ENCODE assay signal across 1 cellular context in the genomic region with DNA sequence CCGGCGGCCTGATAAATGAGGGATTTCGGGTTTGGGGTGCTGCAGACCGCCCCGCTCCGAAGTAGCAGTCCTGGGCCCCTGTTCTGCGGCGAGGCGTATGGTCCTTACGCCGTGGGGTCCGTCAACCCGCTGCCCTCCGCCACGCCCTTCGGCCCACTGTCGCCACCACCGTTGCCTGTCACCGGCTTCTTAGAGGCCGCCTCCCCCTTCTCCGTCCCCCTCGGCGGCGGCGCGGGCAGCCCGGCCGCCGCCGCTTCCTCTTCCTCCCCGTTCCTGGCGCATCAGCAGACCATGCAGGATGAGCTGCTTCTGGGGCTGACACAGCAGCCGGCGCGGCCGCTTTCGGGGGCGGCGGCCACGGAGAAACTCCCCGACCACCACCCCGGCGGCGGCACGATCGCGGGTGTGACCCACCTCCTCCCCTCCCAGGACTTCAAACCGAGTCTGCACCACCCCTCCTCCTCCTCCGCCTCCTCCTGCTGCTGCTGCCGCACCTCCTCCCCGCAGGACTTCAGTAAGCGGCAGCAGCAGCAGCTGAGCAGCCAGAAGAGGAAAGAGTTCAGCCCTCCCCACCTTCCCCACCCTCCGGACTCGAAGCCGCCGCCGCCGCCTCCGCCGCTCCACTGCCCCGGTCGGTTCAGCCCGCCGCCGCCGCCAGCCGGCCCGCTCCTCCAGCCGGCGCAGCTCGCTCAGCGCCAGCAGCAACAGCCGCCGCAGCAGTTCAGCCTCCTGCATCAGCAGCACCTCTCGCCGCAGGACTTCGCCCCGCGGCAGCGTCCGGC.
TF ChIP-seq lines count a peak whose summit lies in the region.

No MANE protein-coding gene starts in this region.

TF ChIP-seq in HepG2, 621 proteins besides CTCF, POLR2A, EP300 and RAD21 (continued from another document and continues in another):
- TF ChIP-seq ZNF660 (CRISPR knock-in tag; IDR thresholded peaks at IDR 0.05; ENCODE audit: borderline replicate concordance, low read depth) (no peak), NFYB (CRISPR knock-in tag; IDR thresholded peaks at IDR 0.05) (no peak), CHD4 (IDR thresholded peaks at IDR 0.05; ENCODE audit: borderline replicate concordance, low read length) (no peak), MAFG (CRISPR knock-in tag; IDR thresholded peaks at IDR 0.05) (no peak), POLR2AphosphoS5 (IDR thresholded peaks at IDR 0.05; ENCODE audit: low read depth, low read length) (no peak; the same call in 1 of the 2 replicates), ZNF282 (IDR thresholded peaks at IDR 0.05; ENCODE audit: partially characterized antibody) (no peak), ZNF777 (CRISPR knock-in tag; IDR thresholded peaks at IDR 0.05) (no peak), ZNF550 (CRISPR knock-in tag; IDR thresholded peaks at IDR 0.05; ENCODE audit: borderline replicate concordance) (no peak), GLI4 (CRISPR knock-in tag; IDR thresholded peaks at IDR 0.05; ENCODE audit: borderline replicate concordance) (no peak), MXD4 (CRISPR knock-in tag; IDR thresholded peaks at IDR 0.05) (no peak), SKI (IDR thresholded peaks at IDR 0.05; ENCODE audit: partially characterized antibody) (no peak), TBX2 (CRISPR knock-in tag; IDR thresholded peaks at IDR 0.05; ENCODE audit: borderline replicate concordance) (no peak), MTF2 (CRISPR knock-in tag; IDR thresholded peaks at IDR 0.05; ENCODE audit: borderline replicate concordance) (no peak), FOSL2 (CRISPR knock-in tag; IDR thresholded peaks at IDR 0.05) (no peak), TAF1 (CRISPR knock-in tag; IDR thresholded peaks at IDR 0.05) (peak; percentile 6; the same call in 1 of the 2 replicates), RFXAP (CRISPR knock-in tag; IDR thresholded peaks at IDR 0.05; ENCODE audit: borderline replicate concordance) (no peak), NBN (conservative IDR thresholded peaks at IDR 0.05) (no peak), ZNF577 (CRISPR knock-in tag; IDR thresholded peaks at IDR 0.05; ENCODE audit: borderline replicate concordance, low read depth) (no peak), ZFP36 (IDR thresholded peaks at IDR 0.05; ENCODE audit: borderline replicate concordance, low read depth, low read length, partially characterized antibody) (no peak), CENPX (CRISPR knock-in tag; IDR thresholded peaks at IDR 0.05) (no peak), ZNF609 (CRISPR knock-in tag; IDR thresholded peaks at IDR 0.05; ENCODE audit: borderline replicate concordance) (no peak), NFAT5 (CRISPR knock-in tag; IDR thresholded peaks at IDR 0.05) (no peak), UBTF (CRISPR knock-in tag; IDR thresholded peaks at IDR 0.05) (peak; percentile 28), KAT8 (CRISPR knock-in tag; IDR thresholded peaks at IDR 0.05) (no peak), RBM39 (IDR thresholded peaks at IDR 0.05; ENCODE audit: low read depth, low read length, poor library complexity, severe bottlenecking) (peak; percentile 6), KDM2A (CRISPR knock-in tag; IDR thresholded peaks at IDR 0.05; ENCODE audit: borderline replicate concordance, low read depth) (peak; percentile 28), ZMYM3 (CRISPR knock-in tag; IDR thresholded peaks at IDR 0.05) (no peak), ZFP90 (CRISPR knock-in tag; IDR thresholded peaks at IDR 0.05; ENCODE audit: borderline replicate concordance) (peak; percentile 60), ZNF674 (CRISPR knock-in tag; IDR thresholded peaks at IDR 0.05; ENCODE audit: low read depth) (no peak), RELA (CRISPR knock-in tag; IDR thresholded peaks at IDR 0.05) (no peak), ZNF121 (CRISPR knock-in tag; IDR thresholded peaks at IDR 0.05) (no peak), ZNF782 (CRISPR knock-in tag; IDR thresholded peaks at IDR 0.05; ENCODE audit: borderline replicate concordance) (no peak), NCOA1 (CRISPR knock-in tag; IDR thresholded peaks at IDR 0.05) (no peak), ZSCAN22 (CRISPR knock-in tag; IDR thresholded peaks at IDR 0.05) (no peak)
- TF ChIP-seq, protein P1, sequence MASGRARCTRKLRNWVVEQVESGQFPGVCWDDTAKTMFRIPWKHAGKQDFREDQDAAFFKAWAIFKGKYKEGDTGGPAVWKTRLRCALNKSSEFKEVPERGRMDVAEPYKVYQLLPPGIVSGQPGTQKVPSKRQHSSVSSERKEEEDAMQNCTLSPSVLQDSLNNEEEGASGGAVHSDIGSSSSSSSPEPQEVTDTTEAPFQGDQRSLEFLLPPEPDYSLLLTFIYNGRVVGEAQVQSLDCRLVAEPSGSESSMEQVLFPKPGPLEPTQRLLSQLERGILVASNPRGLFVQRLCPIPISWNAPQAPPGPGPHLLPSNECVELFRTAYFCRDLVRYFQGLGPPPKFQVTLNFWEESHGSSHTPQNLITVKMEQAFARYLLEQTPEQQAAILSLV (CRISPR knock-in tag; IDR thresholded peaks at IDR 0.05; ENCODE audit: borderline replicate concordance) = no peak
- TF ChIP-seq, protein P2, sequence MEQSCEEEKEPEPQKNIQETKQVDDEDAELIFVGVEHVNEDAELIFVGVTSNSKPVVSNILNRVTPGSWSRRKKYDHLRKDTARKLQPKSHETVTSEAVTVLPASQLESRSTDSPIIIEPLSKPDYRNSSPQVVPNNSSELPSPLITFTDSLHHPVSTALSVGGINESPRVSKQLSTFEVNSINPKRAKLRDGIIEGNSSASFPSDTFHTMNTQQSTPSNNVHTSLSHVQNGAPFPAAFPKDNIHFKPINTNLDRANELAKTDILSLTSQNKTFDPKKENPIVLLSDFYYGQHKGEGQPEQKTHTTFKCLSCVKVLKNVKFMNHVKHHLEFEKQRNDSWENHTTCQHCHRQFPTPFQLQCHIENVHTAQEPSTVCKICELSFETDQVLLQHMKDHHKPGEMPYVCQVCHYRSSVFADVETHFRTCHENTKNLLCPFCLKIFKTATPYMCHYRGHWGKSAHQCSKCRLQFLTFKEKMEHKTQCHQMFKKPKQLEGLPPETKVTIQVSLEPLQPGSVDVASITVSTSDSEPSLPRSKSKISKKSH (CRISPR knock-in tag; IDR thresholded peaks at IDR 0.05; ENCODE audit: borderline replicate concordance) = 0 out of 2 replicates have a peak, but pooled peaks have one; percentile 2
- TF ChIP-seq, protein P3, sequence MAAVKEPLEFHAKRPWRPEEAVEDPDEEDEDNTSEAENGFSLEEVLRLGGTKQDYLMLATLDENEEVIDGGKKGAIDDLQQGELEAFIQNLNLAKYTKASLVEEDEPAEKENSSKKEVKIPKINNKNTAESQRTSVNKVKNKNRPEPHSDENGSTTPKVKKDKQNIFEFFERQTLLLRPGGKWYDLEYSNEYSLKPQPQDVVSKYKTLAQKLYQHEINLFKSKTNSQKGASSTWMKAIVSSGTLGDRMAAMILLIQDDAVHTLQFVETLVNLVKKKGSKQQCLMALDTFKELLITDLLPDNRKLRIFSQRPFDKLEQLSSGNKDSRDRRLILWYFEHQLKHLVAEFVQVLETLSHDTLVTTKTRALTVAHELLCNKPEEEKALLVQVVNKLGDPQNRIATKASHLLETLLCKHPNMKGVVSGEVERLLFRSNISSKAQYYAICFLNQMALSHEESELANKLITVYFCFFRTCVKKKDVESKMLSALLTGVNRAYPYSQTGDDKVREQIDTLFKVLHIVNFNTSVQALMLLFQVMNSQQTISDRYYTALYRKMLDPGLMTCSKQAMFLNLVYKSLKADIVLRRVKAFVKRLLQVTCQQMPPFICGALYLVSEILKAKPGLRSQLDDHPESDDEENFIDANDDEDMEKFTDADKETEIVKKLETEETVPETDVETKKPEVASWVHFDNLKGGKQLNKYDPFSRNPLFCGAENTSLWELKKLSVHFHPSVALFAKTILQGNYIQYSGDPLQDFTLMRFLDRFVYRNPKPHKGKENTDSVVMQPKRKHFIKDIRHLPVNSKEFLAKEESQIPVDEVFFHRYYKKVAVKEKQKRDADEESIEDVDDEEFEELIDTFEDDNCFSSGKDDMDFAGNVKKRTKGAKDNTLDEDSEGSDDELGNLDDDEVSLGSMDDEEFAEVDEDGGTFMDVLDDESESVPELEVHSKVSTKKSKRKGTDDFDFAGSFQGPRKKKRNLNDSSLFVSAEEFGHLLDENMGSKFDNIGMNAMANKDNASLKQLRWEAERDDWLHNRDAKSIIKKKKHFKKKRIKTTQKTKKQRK (IDR thresholded peaks at IDR 0.05; ENCODE audit: low read length) = no peak
- TF ChIP-seq, protein P4, sequence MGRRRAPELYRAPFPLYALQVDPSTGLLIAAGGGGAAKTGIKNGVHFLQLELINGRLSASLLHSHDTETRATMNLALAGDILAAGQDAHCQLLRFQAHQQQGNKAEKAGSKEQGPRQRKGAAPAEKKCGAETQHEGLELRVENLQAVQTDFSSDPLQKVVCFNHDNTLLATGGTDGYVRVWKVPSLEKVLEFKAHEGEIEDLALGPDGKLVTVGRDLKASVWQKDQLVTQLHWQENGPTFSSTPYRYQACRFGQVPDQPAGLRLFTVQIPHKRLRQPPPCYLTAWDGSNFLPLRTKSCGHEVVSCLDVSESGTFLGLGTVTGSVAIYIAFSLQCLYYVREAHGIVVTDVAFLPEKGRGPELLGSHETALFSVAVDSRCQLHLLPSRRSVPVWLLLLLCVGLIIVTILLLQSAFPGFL (CRISPR knock-in tag; IDR thresholded peaks at IDR 0.05) = no peak
